Comparison of ENCODE assay signal across 1 cellular context in the genomic region with DNA sequence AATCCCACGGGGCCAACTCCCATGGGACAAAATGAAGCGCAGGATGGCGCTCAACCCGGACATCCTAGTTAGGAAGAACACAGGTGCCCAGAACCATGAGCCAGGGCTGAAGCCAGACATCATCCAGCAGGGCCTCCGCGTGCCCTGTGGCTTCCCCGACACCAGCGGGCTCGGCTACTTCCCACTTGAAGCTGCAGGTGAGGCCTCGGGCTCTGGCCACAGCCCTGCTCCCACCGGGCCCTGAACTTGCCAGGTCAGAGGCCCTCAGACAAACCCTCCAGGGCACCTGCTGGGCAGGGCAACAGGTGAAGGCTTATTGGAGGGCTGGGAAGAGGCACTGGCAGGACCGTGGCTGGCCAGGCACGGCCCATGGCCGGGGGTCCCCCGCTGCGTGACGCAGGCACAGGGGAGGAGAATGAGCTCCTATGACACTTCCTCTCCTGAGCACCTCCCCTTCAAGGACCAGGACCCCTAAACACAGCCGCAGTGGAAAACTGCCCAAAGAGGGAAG.
TF ChIP-seq lines count a peak whose summit lies in the region.

No MANE protein-coding gene starts in this region.

TF ChIP-seq in WTC11, 78 proteins besides CTCF, POLR2A, EP300 and RAD21 (continued from another document):
- TF ChIP-seq, protein P1, sequence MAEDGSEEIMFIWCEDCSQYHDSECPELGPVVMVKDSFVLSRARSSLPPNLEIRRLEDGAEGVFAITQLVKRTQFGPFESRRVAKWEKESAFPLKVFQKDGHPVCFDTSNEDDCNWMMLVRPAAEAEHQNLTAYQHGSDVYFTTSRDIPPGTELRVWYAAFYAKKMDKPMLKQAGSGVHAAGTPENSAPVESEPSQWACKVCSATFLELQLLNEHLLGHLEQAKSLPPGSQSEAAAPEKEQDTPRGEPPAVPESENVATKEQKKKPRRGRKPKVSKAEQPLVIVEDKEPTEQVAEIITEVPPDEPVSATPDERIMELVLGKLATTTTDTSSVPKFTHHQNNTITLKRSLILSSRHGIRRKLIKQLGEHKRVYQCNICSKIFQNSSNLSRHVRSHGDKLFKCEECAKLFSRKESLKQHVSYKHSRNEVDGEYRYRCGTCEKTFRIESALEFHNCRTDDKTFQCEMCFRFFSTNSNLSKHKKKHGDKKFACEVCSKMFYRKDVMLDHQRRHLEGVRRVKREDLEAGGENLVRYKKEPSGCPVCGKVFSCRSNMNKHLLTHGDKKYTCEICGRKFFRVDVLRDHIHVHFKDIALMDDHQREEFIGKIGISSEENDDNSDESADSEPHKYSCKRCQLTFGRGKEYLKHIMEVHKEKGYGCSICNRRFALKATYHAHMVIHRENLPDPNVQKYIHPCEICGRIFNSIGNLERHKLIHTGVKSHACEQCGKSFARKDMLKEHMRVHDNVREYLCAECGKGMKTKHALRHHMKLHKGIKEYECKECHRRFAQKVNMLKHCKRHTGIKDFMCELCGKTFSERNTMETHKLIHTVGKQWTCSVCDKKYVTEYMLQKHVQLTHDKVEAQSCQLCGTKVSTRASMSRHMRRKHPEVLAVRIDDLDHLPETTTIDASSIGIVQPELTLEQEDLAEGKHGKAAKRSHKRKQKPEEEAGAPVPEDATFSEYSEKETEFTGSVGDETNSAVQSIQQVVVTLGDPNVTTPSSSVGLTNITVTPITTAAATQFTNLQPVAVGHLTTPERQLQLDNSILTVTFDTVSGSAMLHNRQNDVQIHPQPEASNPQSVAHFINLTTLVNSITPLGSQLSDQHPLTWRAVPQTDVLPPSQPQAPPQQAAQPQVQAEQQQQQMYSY (CRISPR knock-in tag; IDR thresholded peaks at IDR 0.05): no peak
- TF ChIP-seq ZNF263 (CRISPR knock-in tag; IDR thresholded peaks at IDR 0.05; ENCODE audit: low read depth) (no peak), TP53 (CRISPR knock-in tag; IDR thresholded peaks at IDR 0.05) (no peak), SP1 (CRISPR knock-in tag; conservative IDR thresholded peaks at IDR 0.05) (no peak), GABPB1 (CRISPR knock-in tag; IDR thresholded peaks at IDR 0.05) (no peak), NR3C1 (CRISPR knock-in tag; conservative IDR thresholded peaks at IDR 0.05; ENCODE audit: low read depth) (no peak), HMGA2 (CRISPR knock-in tag; IDR thresholded peaks at IDR 0.05) (no peak), STAT6 (CRISPR knock-in tag; conservative IDR thresholded peaks at IDR 0.05; ENCODE audit: low read depth) (no peak), JAZF1 (CRISPR knock-in tag; IDR thresholded peaks at IDR 0.05) (no peak), ZNF396 (CRISPR knock-in tag; IDR thresholded peaks at IDR 0.05; ENCODE audit: borderline replicate concordance) (no peak)
- TF ChIP-seq, protein P2, sequence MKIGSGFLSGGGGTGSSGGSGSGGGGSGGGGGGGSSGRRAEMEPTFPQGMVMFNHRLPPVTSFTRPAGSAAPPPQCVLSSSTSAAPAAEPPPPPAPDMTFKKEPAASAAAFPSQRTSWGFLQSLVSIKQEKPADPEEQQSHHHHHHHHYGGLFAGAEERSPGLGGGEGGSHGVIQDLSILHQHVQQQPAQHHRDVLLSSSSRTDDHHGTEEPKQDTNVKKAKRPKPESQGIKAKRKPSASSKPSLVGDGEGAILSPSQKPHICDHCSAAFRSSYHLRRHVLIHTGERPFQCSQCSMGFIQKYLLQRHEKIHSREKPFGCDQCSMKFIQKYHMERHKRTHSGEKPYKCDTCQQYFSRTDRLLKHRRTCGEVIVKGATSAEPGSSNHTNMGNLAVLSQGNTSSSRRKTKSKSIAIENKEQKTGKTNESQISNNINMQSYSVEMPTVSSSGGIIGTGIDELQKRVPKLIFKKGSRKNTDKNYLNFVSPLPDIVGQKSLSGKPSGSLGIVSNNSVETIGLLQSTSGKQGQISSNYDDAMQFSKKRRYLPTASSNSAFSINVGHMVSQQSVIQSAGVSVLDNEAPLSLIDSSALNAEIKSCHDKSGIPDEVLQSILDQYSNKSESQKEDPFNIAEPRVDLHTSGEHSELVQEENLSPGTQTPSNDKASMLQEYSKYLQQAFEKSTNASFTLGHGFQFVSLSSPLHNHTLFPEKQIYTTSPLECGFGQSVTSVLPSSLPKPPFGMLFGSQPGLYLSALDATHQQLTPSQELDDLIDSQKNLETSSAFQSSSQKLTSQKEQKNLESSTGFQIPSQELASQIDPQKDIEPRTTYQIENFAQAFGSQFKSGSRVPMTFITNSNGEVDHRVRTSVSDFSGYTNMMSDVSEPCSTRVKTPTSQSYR (CRISPR knock-in tag; IDR thresholded peaks at IDR 0.05): no peak
